In the genomic region with DNA sequence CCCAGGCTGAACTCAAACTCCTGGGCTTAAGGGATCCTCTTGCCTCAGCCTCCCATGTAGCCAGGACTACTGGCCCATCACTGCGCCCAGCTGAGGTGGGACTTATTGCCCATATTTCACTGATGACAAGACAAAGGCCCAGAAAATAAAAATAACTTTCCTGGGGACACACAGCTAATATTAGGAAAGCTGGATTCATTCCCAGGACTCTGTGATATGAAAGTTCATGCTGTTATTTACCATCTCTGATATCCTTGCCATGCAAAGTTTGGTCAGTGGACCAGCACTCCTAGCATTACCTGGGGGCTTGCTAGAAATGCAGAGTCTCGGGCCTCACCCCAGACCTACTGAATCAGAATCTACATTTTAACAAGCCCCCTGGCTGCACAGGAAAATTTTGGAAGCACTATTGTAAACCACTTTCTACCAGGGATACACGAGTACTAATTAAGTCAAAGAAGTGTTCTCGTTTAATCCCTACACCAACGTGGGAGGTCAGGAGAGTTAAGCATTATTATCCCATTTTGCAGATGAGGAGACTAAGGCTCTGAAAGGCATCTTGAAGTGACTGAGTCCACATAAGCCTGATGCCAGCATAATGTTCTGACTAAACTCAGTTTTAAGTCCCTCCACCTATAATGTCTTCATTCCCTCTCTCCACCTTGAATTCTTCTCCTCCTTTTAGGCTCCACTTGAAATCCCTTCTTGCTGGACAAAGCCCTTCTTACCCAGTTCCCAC, we compare ENCODE assay signal across 25 cellular contexts. TPM values are rescaled to one million over a fixed set of nuclear protein-coding genes. Genes with fewer than 3 reads are reported as not detected.
"Had no signal": no experiment of that assay in that cellular context is flagged by ENCODE, and none has a peak within 500 bp of the region (broad histone marks: within the 10 kb centered on the region; RNA-seq: fewer than 3 reads in every experiment).

No MANE protein-coding gene starts in this region.

- H3K27me3 ChIP-seq: MG63, Peyer's patch had no signal

- H3K27ac Mint-ChIP-seq: activated CD4-positive, alpha-beta memory T cell treated with anti-CD3 and anti-CD28 coated beads for 36 hours; activated CD4-positive, alpha-beta T cell treated with anti-CD3 and anti-CD28 coated beads, Interleukin-2, amount 10 ng/mL, durations not matched to agents 7 days and 5 days; activated naive CD4-positive, alpha-beta T cell treated with anti-CD3 and anti-CD28 coated beads, Interleukin-2, amount 50 U/mL, for 72 hours; T-helper 1 cell treated with Interleukin-12 subunit alpha and Interleukin-12 subunit beta and Interleukin-4 antibody, amounts not matched to agents 30 μg/mL and 1 μg/mL, for 36 hours had no signal

- H3K9me3 Mint-ChIP-seq: activated CD4-positive, alpha-beta memory T cell treated with anti-CD3 and anti-CD28 coated beads for 36 hours; activated CD4-positive, alpha-beta T cell treated with anti-CD3 and anti-CD28 coated beads, Interleukin-2, amount 10 ng/mL, durations not matched to agents 7 days and 5 days; activated naive CD4-positive, alpha-beta T cell treated with anti-CD3 and anti-CD28 coated beads, Interleukin-2, amount 50 U/mL, for 72 hours; activated T-cell treated with anti-CD3 and anti-CD28 coated beads, Interleukin-2, amount 50 U/mL, for 4 hours; T-helper 1 cell treated with Interleukin-12 subunit alpha and Interleukin-12 subunit beta and Interleukin-4 antibody, amounts not matched to agents 30 μg/mL and 1 μg/mL, for 36 hours had no signal

- H3K36me3 Mint-ChIP-seq: activated CD4-positive, alpha-beta memory T cell treated with anti-CD3 and anti-CD28 coated beads for 36 hours; activated naive CD4-positive, alpha-beta T cell treated with anti-CD3 and anti-CD28 coated beads, Interleukin-2, amount 50 U/mL, for 72 hours had no signal

- H3K4me3 ChIP-seq: cardiac muscle cell, MG63, Peyer's patch had no signal

- DNase-seq: activated CD4-positive, alpha-beta memory T cell treated with anti-CD3 and anti-CD28 coated beads for 36 hours; activated CD4-positive, alpha-beta T cell treated with anti-CD3 and anti-CD28 coated beads, Interleukin-2, amount 10 ng/mL, durations not matched to agents 7 days and 5 days; activated CD4-positive, CD25-positive, alpha-beta regulatory T cell; activated CD8-positive, alpha-beta memory T cell treated with anti-CD3 and anti-CD28 coated beads for 24 hours; activated effector memory CD4-positive, alpha-beta T cell treated with anti-CD3 and anti-CD28 coated beads, Interleukin-2, amount 50 U/mL, for 16 hours; activated naive CD4-positive, alpha-beta T cell treated with Interleukin-2 at 50 U/mL for 16 hours; activated T-cell treated with anti-CD3 and anti-CD28 coated beads, Interleukin-2, amount 50 U/mL, for 4 hours; brain microvascular endothelial cell; MG63; MV-4-11; NCI-H1092 treated with DMSO at 0.1 percent for 48 hours; NCI-H1417 treated with DMSO at 0.1 percent for 48 hours; NCI-H1694; NCI-H2029; NCI-H2107; NCI-H345; NCI-H510A; Peyer's patch; SHP77 treated with DMSO at 0.1 percent for 48 hours; T1000 had no signal

- H3K36me3 ChIP-seq: brain microvascular endothelial cell, cardiac muscle cell, MG63, Peyer's patch had no signal

- H3K9me3 ChIP-seq: MG63, Peyer's patch had no signal

- ATAC-seq: activated naive CD4-positive, alpha-beta T cell treated with anti-CD3 and anti-CD28 coated beads, Interleukin-2, amount 50 U/mL, for 72 hours; activated T-cell treated with anti-CD3 and anti-CD28 coated beads, Interleukin-2, amount 50 U/mL, for 4 hours had no signal

- H3K27ac ChIP-seq: brain microvascular endothelial cell, cardiac muscle cell, Peyer's patch, RWPE1 had no signal

- H3K4me3 Mint-ChIP-seq: activated CD4-positive, alpha-beta memory T cell treated with anti-CD3 and anti-CD28 coated beads for 36 hours; activated CD4-positive, alpha-beta T cell treated with anti-CD3 and anti-CD28 coated beads, Interleukin-2, amount 10 ng/mL, durations not matched to agents 7 days and 5 days; activated T-cell treated with anti-CD3 and anti-CD28 coated beads, Interleukin-2, amount 50 U/mL, for 4 hours; T-helper 1 cell treated with Interleukin-12 subunit alpha and Interleukin-12 subunit beta and Interleukin-4 antibody, amounts not matched to agents 30 μg/mL and 1 μg/mL, for 36 hours had no signal

RNA-seq across cellular contexts. Expression of a gene that starts 2.5 kb away (rescaled TPM):
- total RNA-seq: SK-MEL-5 had no signal
- polyA plus RNA-seq: cardiac muscle cell had no signal

RNA-seq across cellular contexts. Expression of a gene that starts 32.1 kb away (rescaled TPM):
- total RNA-seq: cardiac muscle cell, Peyer's patch had no signal
- polyA plus RNA-seq: cardiac muscle cell had no signal
